In the genomic region with DNA sequence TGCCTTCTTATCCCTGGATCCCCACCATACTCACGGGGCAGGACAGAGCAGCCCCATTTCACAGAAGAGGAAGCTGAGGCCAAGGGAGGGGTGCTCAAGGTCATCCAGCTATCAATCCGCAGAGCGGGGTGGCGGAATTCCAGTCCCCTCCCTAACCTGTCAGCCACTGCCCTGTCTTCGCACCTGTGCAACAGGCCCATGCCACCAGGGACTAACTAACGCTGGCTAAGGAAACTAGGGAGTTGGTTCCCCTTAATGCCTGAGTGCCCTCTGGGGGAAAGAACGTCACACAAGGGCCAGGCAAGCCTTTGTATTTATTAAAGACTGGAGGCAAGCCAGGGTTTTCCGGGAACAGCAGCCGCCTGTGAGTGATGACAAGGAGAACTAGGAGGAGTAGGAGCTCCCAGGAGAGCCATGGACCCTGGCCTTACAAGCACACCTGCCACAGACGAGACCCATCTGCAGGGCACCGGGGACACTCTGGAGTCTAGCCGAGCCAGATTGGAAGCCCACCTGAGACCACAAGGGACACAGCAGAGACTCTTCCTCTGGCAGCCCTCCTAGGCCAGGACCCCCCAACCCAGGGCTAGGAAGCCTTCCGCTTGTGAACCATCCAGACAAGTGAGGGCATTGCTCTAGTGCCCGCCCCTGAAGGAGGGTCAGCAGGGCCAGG, we compare ENCODE assay signal across 8 cellular contexts.
DNase-seq lines count a peak whose midpoint lies in the region; ATAC-seq and TF ChIP-seq lines count a peak whose summit lies in the region.

No MANE protein-coding gene starts in this region.

- H3K27me3 Mint-ChIP-seq in WTC11 (ENCODE audit: low read depth) = no peaks in the 10 kb centered on the region
- H3K27me3 Mint-ChIP-seq in osteocyte (ENCODE audit: unreplicated experiment) = no peaks in the 10 kb centered on the region

- H3K9me3 Mint-ChIP-seq in WTC11 (no peaks in the 10 kb centered on the region), osteocyte (ENCODE audit: unreplicated experiment) (no peaks in the 10 kb centered on the region)

- H3K4me3 ChIP-seq in fibroblast of pulmonary artery (replicated peaks; ENCODE audit: low read depth, low read length) = no peak overlapping the region

- ATAC-seq in WTC11 = no peak
- no peak for ATAC-seq in HG02938 (IDR thresholded peaks at IDR 0.05; ENCODE audit: unreplicated experiment)

- peak; percentile 75 for DNase-seq in Ammon's horn (ENCODE audit: low spot score)
- DNase-seq in WTC11 (ENCODE audit: low spot score) = no peak
- DNase-seq in fibroblast of pulmonary artery (ENCODE audit: low read depth) = peak; percentile 93
- no peak for DNase-seq in osteocyte (ENCODE audit: extremely low spot score, unreplicated experiment)
- no peak for DNase-seq in CD1c-positive myeloid dendritic cell (ENCODE audit: extremely low spot score)
- DNase-seq in stimulated activated naive CD4-positive, alpha-beta T cell (lab: John Stamatoyannopoulos, UW) = no peak
- no peak for DNase-seq in NCI-H524 treated with DMSO at 0.1 percent for 48 hours (lab: John Stamatoyannopoulos, UW)

- H3K4me1 Mint-ChIP-seq in WTC11 = peaks cover 8% of the 10 kb centered on the region
- H3K4me1 Mint-ChIP-seq in osteocyte (ENCODE audit: unreplicated experiment) = peaks cover 60% of the 10 kb centered on the region

- POLR2A ChIA-PET in WTC11 (lab: Charles Lee) = no interaction called here

- H3K4me3 Mint-ChIP-seq in WTC11 (no peak overlapping the region), osteocyte (ENCODE audit: unreplicated experiment) (no peak overlapping the region)

- CTCF ChIA-PET in WTC11 (lab: Charles Lee) = interaction anchor here (1.6 kb wide), 1 partner anchor 15 kb away, joined by 4 read pairs; no protein-coding TSS in a partner anchor

- H3K36me3 Mint-ChIP-seq in WTC11 = peaks cover 76% of the 10 kb centered on the region
- H3K36me3 Mint-ChIP-seq in osteocyte (ENCODE audit: unreplicated experiment) = peaks cover 45% of the 10 kb centered on the region

- TF ChIP-seq CTCF in WTC11 (IDR thresholded peaks at IDR 0.05) = no peak
- peak; percentile 12 for TF ChIP-seq CTCF in fibroblast of pulmonary artery (IDR thresholded peaks at IDR 0.05; ENCODE audit: low read length, missing control alignments)
- no peak for TF ChIP-seq CTCF in osteocyte (IDR thresholded peaks at IDR 0.05)

- peak overlapping the region; percentile 71; the same call in 1 of the 2 replicates for H3K27ac Mint-ChIP-seq in WTC11
- peak overlapping the region; percentile 100 for H3K27ac Mint-ChIP-seq in osteocyte (ENCODE audit: unreplicated experiment)

TF ChIP-seq in WTC11, 78 proteins besides CTCF, POLR2A, EP300 and RAD21 (continues in another document):
- TF ChIP-seq SOX15 (CRISPR knock-in tag; IDR thresholded peaks at IDR 0.05) = no peak
- TF ChIP-seq MYBL2 (CRISPR knock-in tag; IDR thresholded peaks at IDR 0.05) = no peak
- TF ChIP-seq ZNF232 (CRISPR knock-in tag; IDR thresholded peaks at IDR 0.05) = no peak
- no peak for TF ChIP-seq ZNF671 (CRISPR knock-in tag; IDR thresholded peaks at IDR 0.05)
- TF ChIP-seq, protein P1, sequence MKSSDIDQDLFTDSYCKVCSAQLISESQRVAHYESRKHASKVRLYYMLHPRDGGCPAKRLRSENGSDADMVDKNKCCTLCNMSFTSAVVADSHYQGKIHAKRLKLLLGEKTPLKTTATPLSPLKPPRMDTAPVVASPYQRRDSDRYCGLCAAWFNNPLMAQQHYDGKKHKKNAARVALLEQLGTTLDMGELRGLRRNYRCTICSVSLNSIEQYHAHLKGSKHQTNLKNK (CRISPR knock-in tag; IDR thresholded peaks at IDR 0.05) = no peak
- no peak for TF ChIP-seq GRHL2 (CRISPR knock-in tag; IDR thresholded peaks at IDR 0.05; ENCODE audit: insufficient replicate concordance, severe bottlenecking)
- TF ChIP-seq, protein P2, sequence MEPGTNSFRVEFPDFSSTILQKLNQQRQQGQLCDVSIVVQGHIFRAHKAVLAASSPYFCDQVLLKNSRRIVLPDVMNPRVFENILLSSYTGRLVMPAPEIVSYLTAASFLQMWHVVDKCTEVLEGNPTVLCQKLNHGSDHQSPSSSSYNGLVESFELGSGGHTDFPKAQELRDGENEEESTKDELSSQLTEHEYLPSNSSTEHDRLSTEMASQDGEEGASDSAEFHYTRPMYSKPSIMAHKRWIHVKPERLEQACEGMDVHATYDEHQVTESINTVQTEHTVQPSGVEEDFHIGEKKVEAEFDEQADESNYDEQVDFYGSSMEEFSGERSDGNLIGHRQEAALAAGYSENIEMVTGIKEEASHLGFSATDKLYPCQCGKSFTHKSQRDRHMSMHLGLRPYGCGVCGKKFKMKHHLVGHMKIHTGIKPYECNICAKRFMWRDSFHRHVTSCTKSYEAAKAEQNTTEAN (CRISPR knock-in tag; IDR thresholded peaks at IDR 0.05) = no peak
- no peak for TF ChIP-seq ZNF416 (CRISPR knock-in tag; IDR thresholded peaks at IDR 0.05)
- TF ChIP-seq, protein P3, sequence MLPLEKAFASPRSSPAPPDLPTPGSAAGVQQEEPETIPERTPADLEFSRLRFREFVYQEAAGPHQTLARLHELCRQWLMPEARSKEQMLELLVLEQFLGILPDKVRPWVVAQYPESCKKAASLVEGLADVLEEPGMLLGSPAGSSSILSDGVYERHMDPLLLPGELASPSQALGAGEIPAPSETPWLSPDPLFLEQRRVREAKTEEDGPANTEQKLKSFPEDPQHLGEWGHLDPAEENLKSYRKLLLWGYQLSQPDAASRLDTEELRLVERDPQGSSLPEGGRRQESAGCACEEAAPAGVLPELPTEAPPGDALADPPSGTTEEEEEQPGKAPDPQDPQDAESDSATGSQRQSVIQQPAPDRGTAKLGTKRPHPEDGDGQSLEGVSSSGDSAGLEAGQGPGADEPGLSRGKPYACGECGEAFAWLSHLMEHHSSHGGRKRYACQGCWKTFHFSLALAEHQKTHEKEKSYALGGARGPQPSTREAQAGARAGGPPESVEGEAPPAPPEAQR (CRISPR knock-in tag; IDR thresholded peaks at IDR 0.05) = no peak
- TF ChIP-seq, protein P4, sequence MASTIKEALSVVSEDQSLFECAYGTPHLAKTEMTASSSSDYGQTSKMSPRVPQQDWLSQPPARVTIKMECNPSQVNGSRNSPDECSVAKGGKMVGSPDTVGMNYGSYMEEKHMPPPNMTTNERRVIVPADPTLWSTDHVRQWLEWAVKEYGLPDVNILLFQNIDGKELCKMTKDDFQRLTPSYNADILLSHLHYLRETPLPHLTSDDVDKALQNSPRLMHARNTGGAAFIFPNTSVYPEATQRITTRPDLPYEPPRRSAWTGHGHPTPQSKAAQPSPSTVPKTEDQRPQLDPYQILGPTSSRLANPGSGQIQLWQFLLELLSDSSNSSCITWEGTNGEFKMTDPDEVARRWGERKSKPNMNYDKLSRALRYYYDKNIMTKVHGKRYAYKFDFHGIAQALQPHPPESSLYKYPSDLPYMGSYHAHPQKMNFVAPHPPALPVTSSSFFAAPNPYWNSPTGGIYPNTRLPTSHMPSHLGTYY (CRISPR knock-in tag; IDR thresholded peaks at IDR 0.05) = no peak
- TF ChIP-seq NR3C1 (CRISPR knock-in tag; conservative IDR thresholded peaks at IDR 0.05; ENCODE audit: low read depth) = no peak
- TF ChIP-seq, protein P5, sequence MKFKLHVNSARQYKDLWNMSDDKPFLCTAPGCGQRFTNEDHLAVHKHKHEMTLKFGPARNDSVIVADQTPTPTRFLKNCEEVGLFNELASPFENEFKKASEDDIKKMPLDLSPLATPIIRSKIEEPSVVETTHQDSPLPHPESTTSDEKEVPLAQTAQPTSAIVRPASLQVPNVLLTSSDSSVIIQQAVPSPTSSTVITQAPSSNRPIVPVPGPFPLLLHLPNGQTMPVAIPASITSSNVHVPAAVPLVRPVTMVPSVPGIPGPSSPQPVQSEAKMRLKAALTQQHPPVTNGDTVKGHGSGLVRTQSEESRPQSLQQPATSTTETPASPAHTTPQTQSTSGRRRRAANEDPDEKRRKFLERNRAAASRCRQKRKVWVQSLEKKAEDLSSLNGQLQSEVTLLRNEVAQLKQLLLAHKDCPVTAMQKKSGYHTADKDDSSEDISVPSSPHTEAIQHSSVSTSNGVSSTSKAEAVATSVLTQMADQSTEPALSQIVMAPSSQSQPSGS (CRISPR knock-in tag; IDR thresholded peaks at IDR 0.05; ENCODE audit: borderline replicate concordance, low read depth) = no peak
- TF ChIP-seq, protein P6, sequence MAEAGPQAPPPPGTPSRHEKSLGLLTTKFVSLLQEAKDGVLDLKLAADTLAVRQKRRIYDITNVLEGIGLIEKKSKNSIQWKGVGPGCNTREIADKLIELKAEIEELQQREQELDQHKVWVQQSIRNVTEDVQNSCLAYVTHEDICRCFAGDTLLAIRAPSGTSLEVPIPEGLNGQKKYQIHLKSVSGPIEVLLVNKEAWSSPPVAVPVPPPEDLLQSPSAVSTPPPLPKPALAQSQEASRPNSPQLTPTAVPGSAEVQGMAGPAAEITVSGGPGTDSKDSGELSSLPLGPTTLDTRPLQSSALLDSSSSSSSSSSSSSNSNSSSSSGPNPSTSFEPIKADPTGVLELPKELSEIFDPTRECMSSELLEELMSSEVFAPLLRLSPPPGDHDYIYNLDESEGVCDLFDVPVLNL (CRISPR knock-in tag; IDR thresholded peaks at IDR 0.05; ENCODE audit: borderline replicate concordance, low read depth) = no peak

Comparison
In these comparisons a context has a peak if more than half of its experiments do, and no peak if none do; other contexts are left out.
1. DNase-seq: peak in Ammon's horn (single experiment) and fibroblast of pulmonary artery (single experiment); none in WTC11 (single experiment), osteocyte (single experiment), CD1c-positive myeloid dendritic cell (single experiment), stimulated activated naive CD4-positive, alpha-beta T cell (0 of 6) and NCI-H524 treated with DMSO at 0.1 percent for 48 hours (single experiment).